26 cellular contexts compared by ENCODE assay signal in the genomic region with DNA sequence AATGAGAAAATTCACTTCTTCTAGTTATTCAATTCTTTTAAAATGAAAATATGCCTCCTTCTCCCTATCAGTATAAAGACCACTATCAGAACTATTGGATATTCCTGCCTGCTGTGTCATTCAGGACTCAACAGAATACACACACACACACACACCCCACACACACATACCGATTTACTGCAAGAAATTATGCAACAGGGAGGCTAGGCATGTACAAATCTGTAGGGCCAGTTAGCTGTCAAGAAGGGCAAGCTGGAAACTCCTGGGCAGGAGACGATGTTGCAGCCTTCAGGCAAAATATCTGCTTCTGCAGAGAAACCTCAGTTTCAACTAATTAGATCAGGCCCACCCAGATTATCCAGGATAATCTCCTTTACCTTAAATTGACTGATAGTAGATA. TPM values are rescaled to one million over a fixed set of nuclear protein-coding genes. Genes with fewer than 3 reads are reported as not detected.
"Had no signal": no experiment of that assay in that cellular context is flagged by ENCODE, and none has a peak within 500 bp of the region (broad histone marks: within the 10 kb centered on the region; RNA-seq: fewer than 3 reads in every experiment).

No MANE protein-coding gene starts in this region.

- H3K27me3 ChIP-seq: colonic mucosa, upper lobe of left lung had no signal

- H3K27ac ChIP-seq: colonic mucosa, heart left ventricle, left ventricle myocardium inferior, neutrophil, upper lobe of left lung had no signal

- H3K36me3 ChIP-seq: colonic mucosa, heart left ventricle, left ventricle myocardium inferior, neutrophil, upper lobe of left lung had no signal

- DNase-seq: activated CD4-positive, alpha-beta memory T cell treated with anti-CD3 and anti-CD28 coated beads, Interleukin-2, amount 10 ng/mL, durations not matched to agents 7 days and 5 days; activated CD4-positive, alpha-beta T cell treated with anti-CD3 and anti-CD28 coated beads, Interleukin-2, amount 10 ng/mL, durations not matched to agents 7 days and 5 days; activated CD4-positive, CD25-positive, alpha-beta regulatory T cell treated with anti-CD3 and anti-CD28 coated beads, Interleukin-2, amount 50 U/mL, for 72 hours; activated CD8-positive, alpha-beta memory T cell treated with anti-CD3 and anti-CD28 coated beads, Interleukin-2, amount 50 U/mL, for 48 hours; activated gamma-delta T cell; activated naive CD4-positive, alpha-beta T cell treated with anti-CD3 and anti-CD28 coated beads, Interleukin-2, amount 50 U/mL, for 16 hours; activated naive CD8-positive, alpha-beta T cell treated with anti-CD3 and anti-CD28 coated beads, Interleukin-2, amount 50 U/mL, for 24 hours; activated T-cell treated with anti-CD3 and anti-CD28 coated beads, Interleukin-2, amount 50 U/mL, for 24 hours; colonic mucosa; effector CD8-positive, alpha-beta T cell; foreskin fibroblast; heart left ventricle; left ventricle myocardium inferior; small intestine; stimulated activated CD4-positive, alpha-beta T cell treated with anti-CD3 and anti-CD28 coated beads, Interleukin-1b, Interleukin-23, amount 100 ng/mL, for 48 hours; stimulated activated CD4-positive, alpha-beta T cell treated with anti-CD3 and anti-CD28 coated beads, Interleukin-4, amount 100 ng/mL, for 4 hours; stimulated activated CD8-positive, alpha-beta memory T cell treated with anti-CD3 and anti-CD28 coated beads, Interleukin-4, amount 100 ng/mL, for 48 hours; stimulated activated naive CD8-positive, alpha-beta T cell treated with anti-CD3 and anti-CD28 coated beads, Interleukin-15, amount 100 ng/mL, for 72 hours; substantia nigra; T-helper 9 cell; upper lobe of left lung had no signal

- H3K9me3 ChIP-seq: colonic mucosa, heart left ventricle, left ventricle myocardium inferior, neutrophil, upper lobe of left lung had no signal

- H3K4me1 ChIP-seq: colonic mucosa had no signal

- H3K4me3 ChIP-seq: colonic mucosa, heart left ventricle, left ventricle myocardium inferior, lung, upper lobe of left lung had no signal

RNA-seq across cellular contexts. Expression of gene RYR3, which starts 13.9 kb away (rescaled TPM):
- total RNA-seq: activated CD4-positive, alpha-beta memory T cell treated with anti-CD3 and anti-CD28 coated beads, Interleukin-2, amount 10 ng/mL, durations not matched to agents 7 days and 5 days; activated CD4-positive, alpha-beta T cell treated with anti-CD3 and anti-CD28 coated beads, Interleukin-2, amount 10 ng/mL, durations not matched to agents 7 days and 5 days; dermis microvascular lymphatic vessel endothelial cell; osteocyte; T-helper 1 cell treated with Interleukin-12 subunit alpha and Interleukin-12 subunit beta and Interleukin-4 antibody, amounts not matched to agents 30 ng/mL and 1 ng/mL, for 36 hours had no signal
